Comparison of ENCODE assay signal across 33 cellular contexts in the genomic region with DNA sequence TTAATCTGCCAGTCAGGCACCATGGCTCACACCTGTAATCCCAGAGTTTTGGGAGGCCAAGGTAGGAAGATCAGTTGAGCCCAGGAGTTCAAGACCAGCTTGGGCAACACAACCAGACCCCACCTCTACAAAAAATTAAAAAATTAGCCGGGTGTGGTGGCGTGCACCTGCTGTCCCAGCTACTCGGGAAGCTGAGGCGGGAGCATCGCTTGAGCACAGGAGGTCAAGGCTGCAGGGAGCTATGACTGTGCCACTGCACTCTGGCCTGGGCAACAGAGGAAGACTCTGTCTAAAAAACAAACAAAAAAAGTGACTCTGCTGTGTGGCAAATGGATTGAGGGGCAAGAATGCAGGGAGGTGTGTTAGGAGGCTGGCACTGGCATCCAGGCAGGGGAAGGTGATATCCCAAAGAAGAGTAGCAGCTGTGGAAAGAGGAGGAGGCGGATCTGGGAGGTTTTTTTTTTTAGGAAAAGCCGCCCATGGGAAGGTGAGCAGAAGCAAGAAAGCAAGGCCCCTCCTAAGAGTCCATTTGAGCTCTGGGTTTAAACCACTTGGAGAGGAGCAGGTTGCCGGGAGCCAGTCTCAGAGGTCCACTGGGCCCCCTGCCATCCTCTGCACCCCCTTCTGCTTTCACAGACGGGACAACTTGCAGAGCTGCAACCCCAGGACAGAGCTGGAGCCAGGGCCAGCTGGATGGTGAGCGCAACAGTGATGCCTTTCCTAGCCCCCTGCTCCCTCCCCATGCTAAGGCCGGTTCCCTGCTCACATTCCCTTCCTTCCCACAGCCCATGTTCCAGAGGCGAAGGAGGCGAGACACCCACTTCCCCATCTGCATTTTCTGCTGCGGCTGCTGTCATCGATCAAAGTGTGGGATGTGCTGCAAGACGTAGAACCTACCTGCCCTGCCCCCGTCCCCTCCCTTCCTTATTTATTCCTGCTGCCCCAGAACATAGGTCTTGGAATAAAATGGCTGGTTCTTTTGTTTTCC. TPM values are rescaled to one million over a fixed set of nuclear protein-coding genes. Genes with fewer than 3 reads are reported as not detected.
DNase-seq lines count a peak whose midpoint lies in the region; ATAC-seq and TF ChIP-seq lines count a peak whose summit lies in the region.
"Had no signal": no experiment of that assay in that cellular context is flagged by ENCODE, and none has a peak within 500 bp of the region (broad histone marks: within the 10 kb centered on the region; RNA-seq: fewer than 3 reads in every experiment).

No MANE protein-coding gene starts in this region.

- peak overlapping the region; percentile 23 for H3K27ac Mint-ChIP-seq in activated CD4-positive, alpha-beta T cell treated with anti-CD3 and anti-CD28 coated beads, Interleukin-2, amount 10 ng/mL, durations not matched to agents 24 days and 14 days
- peak overlapping the region; percentile 34; the same call in 1 of the 2 replicates for H3K27ac Mint-ChIP-seq in WTC11
- H3K27ac Mint-ChIP-seq: activated B cell treated with CpG ODN at 0.5 μM for 24 hours; activated CD8-positive, alpha-beta memory T cell treated with anti-CD3 and anti-CD28 coated beads, Interleukin-2, amount 10 ng/mL, durations not matched to agents 7 days and 5 days; stimulated activated naive CD8-positive, alpha-beta T cell treated with anti-CD3 and anti-CD28 coated beads, Interleukin-15, Interleukin-2, amounts not matched to agents 100 ng/mL and 50 ng/mL, for 24 hours had no signal

- H3K27ac ChIP-seq in substantia nigra (ENCODE audit: low read depth, low read length, poor library complexity, severe bottlenecking), result peak overlapping the region; percentile 11
- H3K27ac ChIP-seq in tibial artery, result no peak overlapping the region
- H3K27ac ChIP-seq: GM23248, lower lobe of right lung, SJSA1, thyroid gland had no signal

- H3K4me3 Mint-ChIP-seq in activated CD4-positive, alpha-beta T cell treated with anti-CD3 and anti-CD28 coated beads, Interleukin-2, amount 10 ng/mL, durations not matched to agents 24 days and 14 days, result no peak overlapping the region
- 0 out of 2 replicates have a peak overlapping the region, but pooled peaks have one; percentile 2 for H3K4me3 Mint-ChIP-seq in WTC11
- H3K4me3 Mint-ChIP-seq: activated B cell treated with CpG ODN at 0.5 μM for 24 hours; activated CD8-positive, alpha-beta memory T cell treated with anti-CD3 and anti-CD28 coated beads, Interleukin-2, amount 10 ng/mL, durations not matched to agents 7 days and 5 days; activated T-cell treated with anti-CD3 and anti-CD28 coated beads, Interleukin-2, amount 50 U/mL, for 4 hours; CD4-positive, alpha-beta memory T cell; naive thymus-derived CD8-positive, alpha-beta T cell; stimulated activated naive CD8-positive, alpha-beta T cell treated with anti-CD3 and anti-CD28 coated beads, Interleukin-15, Interleukin-2, amounts not matched to agents 100 ng/mL and 50 ng/mL, for 24 hours had no signal

- peaks cover 2 to 9% (median 3%) of the 10 kb centered on the region in 3 donors for H3K36me3 ChIP-seq in tibial artery
- H3K36me3 ChIP-seq: ovary, SJSA1 had no signal

- CTCF ChIA-PET in WTC11 (lab: Charles Lee), result interaction anchor here (1.6 to 2.0 kb wide), 4 partner anchors 11 to 226 kb away, joined by 4 to 7 read pairs (median 6); a partner anchor contains a TSS

- H3K36me3 Mint-ChIP-seq in activated CD4-positive, alpha-beta T cell treated with anti-CD3 and anti-CD28 coated beads, Interleukin-2, amount 10 ng/mL, durations not matched to agents 24 days and 14 days (ENCODE audit: low read depth), result no peaks in the 10 kb centered on the region
- H3K36me3 Mint-ChIP-seq in WTC11, result no peaks in the 10 kb centered on the region
- H3K36me3 Mint-ChIP-seq: activated CD8-positive, alpha-beta memory T cell treated with anti-CD3 and anti-CD28 coated beads, Interleukin-2, amount 10 ng/mL, durations not matched to agents 7 days and 5 days had no signal

- no peak for TF ChIP-seq CTCF in WTC11 (IDR thresholded peaks at IDR 0.05)
- no peak for TF ChIP-seq CTCF in tibial artery (IDR thresholded peaks at IDR 0.05)

- no peaks in the 10 kb centered on the region for H3K4me1 Mint-ChIP-seq in activated CD4-positive, alpha-beta T cell treated with anti-CD3 and anti-CD28 coated beads, Interleukin-2, amount 10 ng/mL, durations not matched to agents 24 days and 14 days
- peaks cover 11% of the 10 kb centered on the region for H3K4me1 Mint-ChIP-seq in WTC11
- H3K4me1 Mint-ChIP-seq: activated CD8-positive, alpha-beta memory T cell treated with anti-CD3 and anti-CD28 coated beads, Interleukin-2, amount 10 ng/mL, durations not matched to agents 7 days and 5 days had no signal

- peaks cover 0 to 9% (median 1%) of the 10 kb centered on the region in 4 donors for H3K4me1 ChIP-seq in tibial artery
- H3K4me1 ChIP-seq: lower lobe of right lung, SJSA1 had no signal

- ATAC-seq in WTC11, result peak; percentile 11; the same call in 1 of the 2 replicates
- peak; percentile 0 for ATAC-seq in left lobe of liver
- ATAC-seq: activated CD8-positive, alpha-beta memory T cell treated with anti-CD3 and anti-CD28 coated beads, Interleukin-2, amount 10 ng/mL, durations not matched to agents 7 days and 5 days; activated T-cell treated with anti-CD3 and anti-CD28 coated beads, Interleukin-2, amount 50 U/mL, for 4 hours; esophagus mucosa; lower lobe of right lung; naive thymus-derived CD8-positive, alpha-beta T cell had no signal

- peaks cover 18% of the 10 kb centered on the region for H3K27me3 Mint-ChIP-seq in activated CD4-positive, alpha-beta T cell treated with anti-CD3 and anti-CD28 coated beads, Interleukin-2, amount 10 ng/mL, durations not matched to agents 24 days and 14 days
- no peaks in the 10 kb centered on the region; the same call in none of the 2 replicates for H3K27me3 Mint-ChIP-seq in WTC11 (ENCODE audit: low read depth)
- H3K27me3 Mint-ChIP-seq: activated B cell treated with CpG ODN at 0.5 μM for 24 hours had no signal

- intact Hi-C loops in activated CD4-positive, alpha-beta T cell treated with anti-CD3 and anti-CD28 coated beads, Interleukin-2, amount 10 ng/mL, durations not matched to agents 24 days and 14 days (cut with micrococcal nuclease), result no loop called here
- intact Hi-C loops in tibial artery (cut with DNase I; ENCODE audit: low total_unique reads), result no loop called here

- no peak overlapping the region for H3K4me3 ChIP-seq in tibial artery
- H3K4me3 ChIP-seq: GM23248, lower lobe of right lung, ovary, SJSA1, smooth muscle cell, thyroid gland had no signal

- no peak for DNase-seq in activated CD4-positive, alpha-beta T cell treated with anti-CD3 and anti-CD28 coated beads, Interleukin-2, amount 10 ng/mL, durations not matched to agents 24 days and 14 days
- no peak for DNase-seq in activated CD4-positive, alpha-beta T cell treated with anti-CD3 and anti-CD28 coated beads for 48 hours
- DNase-seq in WTC11 (ENCODE audit: low spot score), result no peak
- DNase-seq in left lobe of liver (ENCODE audit: low spot score), result no peak
- DNase-seq in substantia nigra (lab: John Stamatoyannopoulos, UW), result no peak
- DNase-seq in tibial artery, result no peak
- DNase-seq in stimulated activated naive CD4-positive, alpha-beta T cell treated with Interleukin-2 at 50 U/mL for 16 hours (lab: John Stamatoyannopoulos, UW), result no peak
- no peak for DNase-seq in T-helper 1 cell
- DNase-seq: activated B cell treated with CpG ODN at 0.5 μM for 24 hours; activated CD8-positive, alpha-beta memory T cell treated with anti-CD3 and anti-CD28 coated beads, Interleukin-2, amount 10 ng/mL, durations not matched to agents 7 days and 5 days; activated T-cell treated with anti-CD3 and anti-CD28 coated beads, Interleukin-2, amount 50 U/mL, for 4 hours; CD4-positive, alpha-beta memory T cell; central memory CD4-positive, alpha-beta T cell; dermis blood vessel endothelial cell; GM23248; lower lobe of right lung; MV-4-11; naive thymus-derived CD8-positive, alpha-beta T cell; NCI-H1436 treated with DMSO at 0.1 percent for 48 hours; NCI-H2081 treated with DMSO at 0.1 percent for 48 hours; NCI-H446 treated with DMSO at 0.1 percent for 48 hours; NCI-H82; ovary; stimulated activated CD4-positive, alpha-beta T cell treated with anti-CD3 and anti-CD28 coated beads, Interleukin-1b, Interleukin-23, amount 100 ng/mL, for 48 hours; T1000; thyroid gland had no signal

- no peaks in the 10 kb centered on the region for H3K9me3 Mint-ChIP-seq in activated CD4-positive, alpha-beta T cell treated with anti-CD3 and anti-CD28 coated beads, Interleukin-2, amount 10 ng/mL, durations not matched to agents 24 days and 14 days
- H3K9me3 Mint-ChIP-seq in WTC11, result no peaks in the 10 kb centered on the region
- H3K9me3 Mint-ChIP-seq: activated B cell treated with CpG ODN at 0.5 μM for 24 hours; activated T-cell treated with anti-CD3 and anti-CD28 coated beads, Interleukin-2, amount 50 U/mL, for 4 hours; CD4-positive, alpha-beta memory T cell; naive thymus-derived CD8-positive, alpha-beta T cell; stimulated activated naive CD8-positive, alpha-beta T cell treated with anti-CD3 and anti-CD28 coated beads, Interleukin-15, Interleukin-2, amounts not matched to agents 100 ng/mL and 50 ng/mL, for 24 hours had no signal

- no peaks in the 10 kb centered on the region for H3K9me3 ChIP-seq in tibial artery
- H3K9me3 ChIP-seq: lower lobe of right lung, ovary, SJSA1, thyroid gland had no signal

- POLR2A ChIA-PET in WTC11 (lab: Charles Lee), result no interaction called here

- peaks cover 0 to 8% of the 10 kb centered on the region in 2 donors for H3K27me3 ChIP-seq in tibial artery
- H3K27me3 ChIP-seq: ovary, SJSA1, thyroid gland had no signal

TF ChIP-seq in WTC11, 78 proteins besides CTCF, POLR2A, EP300 and RAD21 (continues in another document):
- no peak for TF ChIP-seq ZNF121 (CRISPR knock-in tag; IDR thresholded peaks at IDR 0.05)

RNA-seq across cellular contexts. Expression of a gene that starts 2.1 kb away (rescaled TPM):
- 0.40 TPM in 2 replicates for total RNA-seq in activated CD4-positive, alpha-beta T cell treated with anti-CD3 and anti-CD28 coated beads, Interleukin-2, amount 10 ng/mL, durations not matched to agents 24 days and 14 days
- total RNA-seq in WTC11 (2021), result 0.11 to 0.22 TPM (median 0.14 TPM) in 3 replicates
- 37.2 TPM for total RNA-seq in left lobe of liver
- total RNA-seq: esophagus mucosa, fibroblast of villous mesenchyme, GM23248, lower lobe of right lung, RPMI7951, SJSA1, smooth muscle cell, thyroid gland had no signal

RNA-seq across cellular contexts. Expression of a gene that starts 7.5 kb away (rescaled TPM):
- total RNA-seq in activated CD4-positive, alpha-beta T cell treated with anti-CD3 and anti-CD28 coated beads, Interleukin-2, amount 10 ng/mL, durations not matched to agents 24 days and 14 days, result 0.17 TPM in 1 of 2 replicates, not detected in the other
- total RNA-seq in WTC11 (2021) (0.23 to 0.53 TPM (median 0.46 TPM) in 3 replicates), left lobe of liver (0.81 TPM)
- total RNA-seq: CD4-positive, alpha-beta memory T cell; dermis blood vessel endothelial cell; esophagus mucosa; fibroblast of villous mesenchyme; GM23248; lower lobe of right lung; mononuclear cell; naive thymus-derived CD8-positive, alpha-beta T cell; RPMI7951; smooth muscle cell had no signal

RNA-seq across cellular contexts. Expression of a gene that starts 15.7 kb away (rescaled TPM):
- total RNA-seq in activated CD4-positive, alpha-beta T cell treated with anti-CD3 and anti-CD28 coated beads, Interleukin-2, amount 10 ng/mL, durations not matched to agents 24 days and 14 days, result 147 TPM in 2 replicates
- total RNA-seq in WTC11 (2021), result 109 to 127 TPM (median 120 TPM) in 3 replicates
- total RNA-seq in left lobe of liver, result 91.7 TPM

RNA-seq across cellular contexts. Expression of a gene that starts 35.6 kb away (rescaled TPM):
- 2.2 and 2.8 TPM in 2 replicates for total RNA-seq in activated CD4-positive, alpha-beta T cell treated with anti-CD3 and anti-CD28 coated beads, Interleukin-2, amount 10 ng/mL, durations not matched to agents 24 days and 14 days
- 126 to 132 TPM (median 130 TPM) in 3 replicates for total RNA-seq in WTC11 (2021)
- total RNA-seq in left lobe of liver, result 103 TPM
- total RNA-seq: GM23248 had no signal

RNA-seq across cellular contexts. Expression of a gene that starts 44.5 kb away (rescaled TPM):
- 3.4 and 4.1 TPM in 2 replicates for total RNA-seq in activated CD4-positive, alpha-beta T cell treated with anti-CD3 and anti-CD28 coated beads, Interleukin-2, amount 10 ng/mL, durations not matched to agents 24 days and 14 days
- total RNA-seq in WTC11 (2021), result 0.28 to 1.1 TPM (median 0.55 TPM) in 3 replicates
- total RNA-seq in left lobe of liver, result 1.2 TPM
- total RNA-seq: fibroblast of villous mesenchyme, GM23248, smooth muscle cell had no signal

Comparison
In these comparisons a context has a peak if more than half of its experiments do, and no peak if none do; other contexts are left out.
1. RNA of a gene that starts 2.1 kb away (total RNA-seq): 37.2 TPM in left lobe of liver (single experiment); 0.40 TPM in activated CD4-positive, alpha-beta T cell treated with anti-CD3 and anti-CD28 coated beads, Interleukin-2, amount 10 ng/mL, durations not matched to agents 24 days and 14 days and 0.11 to 0.22 TPM in WTC11; every median in the first group is over 10 times any median in the second.